Comparison of ENCODE assay signal across 8 cellular contexts in the genomic region with DNA sequence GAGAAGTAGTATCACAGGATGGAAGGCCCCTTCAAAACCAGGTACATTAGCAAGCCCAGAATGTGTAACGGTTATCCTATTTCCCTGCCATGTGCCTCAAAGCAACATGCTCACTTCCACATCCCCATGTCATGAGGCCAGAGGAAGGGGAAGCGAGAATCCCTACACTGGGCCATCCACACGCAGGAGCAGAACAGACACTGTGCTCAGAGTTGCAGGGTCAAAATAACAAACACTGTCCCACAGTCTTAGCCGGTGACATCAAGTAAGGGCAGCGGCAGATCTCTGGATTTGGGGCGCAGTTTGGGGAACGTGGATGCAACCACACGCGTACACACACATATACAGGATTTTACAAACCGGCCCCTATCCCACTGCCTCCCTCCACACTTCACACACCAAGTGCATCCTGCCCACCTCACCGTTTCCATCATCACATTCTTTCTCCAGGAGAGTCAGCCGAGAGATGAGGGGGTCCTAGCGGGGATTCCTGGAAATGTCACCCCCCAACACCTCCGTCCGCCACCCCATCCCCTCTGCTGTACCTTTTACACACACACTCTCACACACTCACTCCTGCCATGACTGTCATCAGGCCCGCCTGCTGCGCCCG. TPM values are rescaled to one million over a fixed set of nuclear protein-coding genes. Genes with fewer than 3 reads are reported as not detected.
DNase-seq lines count a peak whose midpoint lies in the region; ATAC-seq and TF ChIP-seq lines count a peak whose summit lies in the region.

No MANE protein-coding gene starts in this region.

- TF ChIP-seq CTCF in brain microvascular endothelial cell (IDR thresholded peaks at IDR 0.05; ENCODE audit: low read depth, low read length, missing control alignments): peak; percentile 1

- no peak for DNase-seq in activated CD4-positive, alpha-beta T cell treated with anti-CD3 and anti-CD28 coated beads for 36 hours
- no peak for DNase-seq in activated CD4-positive, alpha-beta T cell treated with anti-CD3 and anti-CD28 coated beads for 48 hours
- DNase-seq in brain microvascular endothelial cell (no peak), left lobe of liver (ENCODE audit: low spot score) (no peak), NCI-H1694 treated with DMSO at 0.1 percent for 48 hours (lab: John Stamatoyannopoulos, UW) (no peak)
- DNase-seq in stimulated activated naive CD8-positive, alpha-beta T cell treated with anti-CD3 and anti-CD28 coated beads, Interleukin-15, amount 100 ng/mL, for 72 hours: no peak

- intact Hi-C loops in activated CD4-positive, alpha-beta T cell treated with anti-CD3 and anti-CD28 coated beads for 36 hours (cut with DNase I, micrococcal nuclease): loop anchor here in 1 of 2 experiments (5.0 kb wide), 1 partner anchor 586 kb away; the partner anchor contains the start of gene SMC5

- no peaks in the 10 kb centered on the region for H3K27me3 ChIP-seq in brain microvascular endothelial cell (replicated peaks)

- H3K36me3 Mint-ChIP-seq in activated CD4-positive, alpha-beta T cell treated with anti-CD3 and anti-CD28 coated beads for 36 hours (ENCODE audit: low read depth): no peaks in the 10 kb centered on the region

- no peak for ATAC-seq in activated CD4-positive, alpha-beta T cell treated with anti-CD3 and anti-CD28 coated beads for 36 hours
- ATAC-seq in left lobe of liver: peak; percentile 29
- ATAC-seq in stimulated activated naive CD8-positive, alpha-beta T cell treated with anti-CD3 and anti-CD28 coated beads, Interleukin-15, amount 100 ng/mL, for 72 hours: no peak
- ATAC-seq in GM19463 (IDR thresholded peaks at IDR 0.05; ENCODE audit: unreplicated experiment): no peak
- no peak for ATAC-seq in HG03196 (IDR thresholded peaks at IDR 0.05; ENCODE audit: unreplicated experiment)

- no peak overlapping the region for H3K27ac Mint-ChIP-seq in activated CD4-positive, alpha-beta T cell treated with anti-CD3 and anti-CD28 coated beads for 36 hours
- no peak overlapping the region for H3K27ac Mint-ChIP-seq in stimulated activated naive CD8-positive, alpha-beta T cell treated with anti-CD3 and anti-CD28 coated beads, Interleukin-15, amount 100 ng/mL, for 72 hours

- no peak overlapping the region for H3K27ac ChIP-seq in brain microvascular endothelial cell

- POLR2A ChIA-PET in activated CD4-positive, alpha-beta T cell treated with anti-CD3 and anti-CD28 coated beads for 36 hours (lab: Charles Lee): no interaction called here

- peaks cover 19% of the 10 kb centered on the region for H3K27me3 Mint-ChIP-seq in activated CD4-positive, alpha-beta T cell treated with anti-CD3 and anti-CD28 coated beads for 36 hours
- H3K27me3 Mint-ChIP-seq in stimulated activated naive CD8-positive, alpha-beta T cell treated with anti-CD3 and anti-CD28 coated beads, Interleukin-15, amount 100 ng/mL, for 72 hours: peaks cover 26% of the 10 kb centered on the region

- CTCF ChIA-PET in activated CD4-positive, alpha-beta T cell treated with anti-CD3 and anti-CD28 coated beads for 36 hours (lab: Charles Lee): interaction anchor here (0.5 to 2.8 kb wide), 5 partner anchors 11 to 227 kb away, joined by 3 to 9 read pairs (median 4); no protein-coding TSS in a partner anchor

- peak overlapping the region; percentile 74 for H3K4me3 ChIP-seq in brain microvascular endothelial cell (ENCODE audit: low read depth, low read length)

- H3K9me3 Mint-ChIP-seq in activated CD4-positive, alpha-beta T cell treated with anti-CD3 and anti-CD28 coated beads for 36 hours (ENCODE audit: low read depth): no peaks in the 10 kb centered on the region
- no peaks in the 10 kb centered on the region for H3K9me3 Mint-ChIP-seq in stimulated activated naive CD8-positive, alpha-beta T cell treated with anti-CD3 and anti-CD28 coated beads, Interleukin-15, amount 100 ng/mL, for 72 hours

- H3K36me3 ChIP-seq in brain microvascular endothelial cell (replicated peaks): no peaks in the 10 kb centered on the region

- in situ Hi-C loops in brain microvascular endothelial cell (cut with HindIII; ENCODE audit: low pct_ligation_motif_present, low sequenced_read_pairs): no loop called here

- H3K4me1 Mint-ChIP-seq in activated CD4-positive, alpha-beta T cell treated with anti-CD3 and anti-CD28 coated beads for 36 hours: no peaks in the 10 kb centered on the region
- peaks cover 24% of the 10 kb centered on the region for H3K4me1 Mint-ChIP-seq in stimulated activated naive CD8-positive, alpha-beta T cell treated with anti-CD3 and anti-CD28 coated beads, Interleukin-15, amount 100 ng/mL, for 72 hours

- H3K4me3 Mint-ChIP-seq in activated CD4-positive, alpha-beta T cell treated with anti-CD3 and anti-CD28 coated beads for 36 hours: peak overlapping the region; percentile 55
- H3K4me3 Mint-ChIP-seq in stimulated activated naive CD8-positive, alpha-beta T cell treated with anti-CD3 and anti-CD28 coated beads, Interleukin-15, amount 100 ng/mL, for 72 hours: peak overlapping the region; percentile 49 to 59

RNA-seq across cellular contexts. Expression of gene APBA1, which starts 0.8 kb away (rescaled TPM):
- total RNA-seq in activated CD4-positive, alpha-beta T cell treated with anti-CD3 and anti-CD28 coated beads for 36 hours: under 1 TPM; 0.16 to 0.35 TPM
- 19.7 TPM for total RNA-seq in left lobe of liver

Comparison
In these comparisons a context has a peak if more than half of its experiments do, and no peak if none do; other contexts are left out.
1. RNA of gene APBA1, which starts 0.8 kb away (total RNA-seq): 19.7 TPM in left lobe of liver (single experiment); 0.16 to 0.35 TPM in activated CD4-positive, alpha-beta T cell treated with anti-CD3 and anti-CD28 coated beads for 36 hours; every median in the first group is over 10 times any median in the second.